Comparison of ENCODE assay signal across 20 cellular contexts in genomic region chr10:57249615-57250281, GRCh38.
A peak's percentile ranks its signal among the peaks of the same experiment; 100 is the strongest.
DNase-seq lines count a peak whose midpoint lies in the region; ATAC-seq and TF ChIP-seq lines count a peak whose summit lies in the region.
"Had no signal": no experiment of that assay in that cellular context is flagged by ENCODE, and none has a peak within 500 bp of the region (broad histone marks: within the 10 kb centered on the region; RNA-seq: fewer than 3 reads in every experiment).

No MANE protein-coding gene starts in this region.

- H3K27ac ChIP-seq in neuronal stem cell (replicated peaks; ENCODE audit: low read length), result no peak overlapping the region
- H3K27ac ChIP-seq in aorta (ENCODE audit: low read depth in 1 of 2, low read length in 2 of 2), result no peak overlapping the region
- H3K27ac ChIP-seq: A549, BLaER1 had no signal

- no peak overlapping the region for H3K9ac ChIP-seq in neuronal stem cell (ENCODE audit: low read depth, low read length, poor library complexity)
- H3K9ac ChIP-seq: BLaER1 had no signal

- peak; percentile 4 for DNase-seq in BE2C
- peak; percentile 1 for DNase-seq in UCSD-AML1 (lab: John Stamatoyannopoulos, UW; ENCODE audit: unreplicated experiment)
- DNase-seq in neuronal stem cell (ENCODE audit: low spot score), result no peak
- no peak for DNase-seq in aorta
- no peak for DNase-seq in NK-92 (lab: John Stamatoyannopoulos, UW; ENCODE audit: unreplicated experiment)
- DNase-seq in GM10248 (ENCODE audit: extremely low spot score), result no peak
- DNase-seq in C1 segment of cervical spinal cord (lab: John Stamatoyannopoulos, UW), result no peak
- DNase-seq: 8988T; ACHN; CD4-positive, alpha-beta T cell; CD8-positive, alpha-beta memory T cell; DMS 273 treated with DMSO at 0.1 percent for 48 hours; DMS79; EL; GDM1; GOT3; HFFc6 had no signal

- no peak overlapping the region for H2BK120ac ChIP-seq in neuronal stem cell (ENCODE audit: low read depth, low read length)

- peak overlapping the region; percentile 40 for H2AFZ ChIP-seq in neuronal stem cell (ENCODE audit: low read length)

- H2AK5ac ChIP-seq in neuronal stem cell (ENCODE audit: low read depth, low read length), result no peak overlapping the region

- no peak overlapping the region for H3K18ac ChIP-seq in neuronal stem cell (ENCODE audit: low read length)

- H3K36me3 ChIP-seq in BE2C, result no peaks in the 10 kb centered on the region
- no peaks in the 10 kb centered on the region for H3K36me3 ChIP-seq in neuronal stem cell (replicated peaks in 1 of 2; ENCODE audit: control insufficient read depth in 2 of 2, insufficient read depth in 2 of 2, low read length in 2 of 2)
- no peaks in the 10 kb centered on the region for H3K36me3 ChIP-seq in aorta (ENCODE audit: control insufficient read depth in 1 of 2, insufficient read depth in 2 of 2, low read length in 1 of 2)
- H3K36me3 ChIP-seq: BLaER1, HAP-1 had no signal

- H4K91ac ChIP-seq in neuronal stem cell (ENCODE audit: low read depth, low read length, poor library complexity), result no peak overlapping the region

- peak; percentile 29 for ATAC-seq in aorta (ENCODE audit: low FRiP score)
- ATAC-seq: A549 had no signal

- no peak overlapping the region for H2BK15ac ChIP-seq in neuronal stem cell (ENCODE audit: low read length)

- no peak overlapping the region for H3K14ac ChIP-seq in neuronal stem cell (ENCODE audit: low read length)

- no peak overlapping the region for H4K8ac ChIP-seq in neuronal stem cell (ENCODE audit: low read depth, low read length)

- CTCF ChIA-PET in GM10248 (lab: Yijun Ruan, JAX), result no interaction called here

- H3K4me3 ChIP-seq in BE2C (ENCODE audit: low read depth, low read length), result no peak overlapping the region
- H3K4me3 ChIP-seq in neuronal stem cell (ENCODE audit: low read length in 2 of 2), result no peak overlapping the region
- no peak overlapping the region for H3K4me3 ChIP-seq in aorta (ENCODE audit: low read length in 2 of 2)
- H3K4me3 ChIP-seq: A549, BLaER1, HAP-1 had no signal

- no peak overlapping the region for H3K4ac ChIP-seq in neuronal stem cell (ENCODE audit: low read length)

- H3K27me3 ChIP-seq in BE2C (no peaks in the 10 kb centered on the region), neuronal stem cell (ENCODE audit: control insufficient read depth in 3 of 3, insufficient read depth in 3 of 3, low read depth in 1 of 3, low read length in 3 of 3) (no peaks in the 10 kb centered on the region), aorta (ENCODE audit: control insufficient read depth in 1 of 2, insufficient read depth in 2 of 2, low read length in 1 of 2) (no peaks in the 10 kb centered on the region)
- H3K27me3 ChIP-seq: BLaER1 had no signal

- TF ChIP-seq CTCF in BE2C (IDR thresholded peaks at IDR 0.05; ENCODE audit: low read depth, low read length) (no peak), GM10248 (IDR thresholded peaks at IDR 0.05; ENCODE audit: control extremely low read depth, extremely low read depth, low read depth, missing control alignments) (no peak)

- no peaks in the 10 kb centered on the region for H3K4me1 ChIP-seq in BE2C
- H3K4me1 ChIP-seq in neuronal stem cell (ENCODE audit: control insufficient read depth in 2 of 2, insufficient read depth in 1 of 2, low read depth in 1 of 2, low read length in 2 of 2), result peaks cover 3 to 5% of the 10 kb centered on the region in 2 donors
- no peaks in the 10 kb centered on the region for H3K4me1 ChIP-seq in aorta (ENCODE audit: control insufficient read depth in 1 of 2, insufficient read depth in 2 of 2, low read length in 2 of 2)
- H3K4me1 ChIP-seq: A549, HAP-1 had no signal

- H3K23ac ChIP-seq in neuronal stem cell (ENCODE audit: low read depth, low read length, poor library complexity), result no peak overlapping the region

- no CpG with 5 or more reads among the region's 32 CpGs for WGBS in neuronal stem cell (ENCODE audit: extremely low coverage in 2 of 2, insufficient read length in 2 of 2, insufficient replicate concordance in 1 of 2), 2 donors
- WGBS in aorta, 2 donors, result 96% methylated on average over 32 of the region's 32 CpGs

- no peak overlapping the region for H2BK5ac ChIP-seq in neuronal stem cell (ENCODE audit: low read length)

- H3K9me3 ChIP-seq in BE2C, result no peaks in the 10 kb centered on the region
- no peaks in the 10 kb centered on the region for H3K9me3 ChIP-seq in neuronal stem cell (replicated peaks in 1 of 2; ENCODE audit: control insufficient read depth in 2 of 2, insufficient read depth in 1 of 2, low read depth in 1 of 2, low read length in 2 of 2)
- H3K9me3 ChIP-seq in aorta (ENCODE audit: control insufficient read depth, low read length), result no peaks in the 10 kb centered on the region
- H3K9me3 ChIP-seq: A549, HAP-1 had no signal

- H3K79me1 ChIP-seq in neuronal stem cell (ENCODE audit: low read depth, low read length), result no peaks in the 10 kb centered on the region

- no peak overlapping the region for H2BK12ac ChIP-seq in neuronal stem cell (ENCODE audit: low read length)

- intact Hi-C loops in aorta (cut with DNase I), result no loop called here

- H3K4me2 ChIP-seq in neuronal stem cell (ENCODE audit: insufficient read depth, low read length, poor library complexity, severe bottlenecking), result no peak overlapping the region
- H3K4me2 ChIP-seq: A549, BLaER1 had no signal

- POLR2A ChIA-PET in GM10248 (lab: Yijun Ruan, JAX), result no interaction called here

Comparison
In these comparisons a context has a peak if more than half of its experiments do, and no peak if none do; other contexts are left out.
1. DNase-seq: peak in BE2C (single experiment) and UCSD-AML1 (single experiment); none in neuronal stem cell (single experiment), aorta (0 of 2), NK-92 (single experiment), GM10248 (single experiment) and C1 segment of cervical spinal cord (0 of 14).